ENCODE assay signal across 3 cellular contexts in the genomic region with DNA sequence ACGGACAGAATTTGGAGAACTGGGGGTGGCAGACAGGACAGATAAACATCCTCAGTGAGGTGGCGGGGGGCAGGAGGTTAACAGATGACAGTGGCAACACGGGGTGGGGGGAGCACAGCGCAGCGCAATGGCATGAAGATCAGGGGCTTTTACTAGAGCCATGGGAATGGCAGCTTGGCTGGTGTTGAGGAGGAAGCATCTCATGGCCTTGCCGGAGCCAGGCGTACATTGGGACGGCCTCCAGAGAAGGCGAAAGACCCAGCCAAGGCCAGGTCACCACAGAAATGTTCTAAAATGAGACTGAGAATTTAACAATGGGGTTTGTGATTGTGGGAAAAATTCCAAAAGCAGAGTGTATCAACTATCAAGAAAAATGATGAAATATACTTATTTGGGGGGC.
"Had no signal": no experiment of that assay in that cellular context is flagged by ENCODE, and none has a peak within 500 bp of the region (broad histone marks: within the 10 kb centered on the region; RNA-seq: fewer than 3 reads in every experiment).

No MANE protein-coding gene starts in this region.

- H3K4me3 ChIP-seq: GM12878 had no signal

- DNase-seq: GDM1, GF-D8 had no signal
